In genomic region chr2:136436921-136437320, GRCh38 we compare ENCODE assay signal across 21 cellular contexts.
"Had no signal": no experiment of that assay in that cellular context is flagged by ENCODE, and none has a peak within 500 bp of the region (broad histone marks: within the 10 kb centered on the region; RNA-seq: fewer than 3 reads in every experiment).

No MANE protein-coding gene starts in this region.

- DNase-seq: cortex of kidney; dorsolateral prefrontal cortex; effector memory CD4-positive, alpha-beta T cell; esophagus squamous epithelium; foreskin fibroblast; kidney; left cardiac atrium; left ventricle myocardium superior; mesenchymal stem cell; midbrain; psoas muscle; sigmoid colon; stimulated activated CD4-positive, alpha-beta T cell treated with anti-CD3 and anti-CD28 coated beads, Interleukin-2, amount 100 ng/mL, for 24 hours; stimulated activated naive CD4-positive, alpha-beta T cell; stomach; substantia nigra had no signal

- H3K4me1 ChIP-seq: esophagus squamous epithelium, gastroesophageal sphincter, psoas muscle, stomach had no signal

- ATAC-seq: gastroesophageal sphincter; left cardiac atrium; left ventricle myocardium superior; natural killer cell treated with Interleukin-12 subunit alpha and Interleukin-12 subunit beta and Interleukin-15 and Interleukin-18, amount 100 ng/mL, for 72 hours; psoas muscle had no signal

- H3K36me3 ChIP-seq: esophagus squamous epithelium, gastroesophageal sphincter, sigmoid colon, stomach had no signal

- H3K9me3 ChIP-seq: esophagus squamous epithelium, gastroesophageal sphincter, psoas muscle, sigmoid colon, stomach had no signal

- H3K4me3 ChIP-seq: dorsolateral prefrontal cortex, esophagus squamous epithelium, gastroesophageal sphincter, lung, psoas muscle, sigmoid colon, skin epidermis, stomach had no signal

- H3K27me3 ChIP-seq: sigmoid colon had no signal

- H3K27ac ChIP-seq: dorsolateral prefrontal cortex, epithelial cell of prostate, esophagus squamous epithelium, gastroesophageal sphincter, psoas muscle, sigmoid colon, skin epidermis, stomach had no signal
